1 cellular context compared by ENCODE assay signal in the genomic region with DNA sequence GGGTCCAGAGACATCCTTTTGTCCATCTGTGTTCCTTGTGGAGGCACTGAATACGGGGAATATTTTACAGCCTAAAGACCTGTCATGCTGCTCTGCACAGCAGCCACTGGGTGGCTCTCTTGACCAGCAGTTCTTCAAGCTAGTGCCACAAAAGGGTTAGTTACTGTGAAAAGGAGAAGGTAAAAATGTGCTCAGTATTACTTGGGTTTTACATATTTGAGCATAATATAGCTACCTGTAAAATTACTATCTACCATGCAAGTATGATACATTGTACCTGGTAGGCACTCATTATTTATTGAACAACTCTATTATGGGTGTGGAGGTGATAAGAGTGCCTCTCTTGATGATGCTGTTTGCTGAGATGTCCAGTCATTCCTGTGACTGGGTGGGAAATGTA.
TF ChIP-seq lines count a peak whose summit lies in the region.

No MANE protein-coding gene starts in this region.

TF ChIP-seq in HepG2, 621 proteins besides CTCF, POLR2A, EP300 and RAD21 (continues in another document):
- no peak for TF ChIP-seq HDAC1 (CRISPR knock-in tag; IDR thresholded peaks at IDR 0.05)
- no peak for TF ChIP-seq ZC3H4 (CRISPR knock-in tag; IDR thresholded peaks at IDR 0.05; ENCODE audit: borderline replicate concordance)
- no peak for TF ChIP-seq ZNF10 (CRISPR knock-in tag; IDR thresholded peaks at IDR 0.05; ENCODE audit: borderline replicate concordance, low read depth)
- TF ChIP-seq FOXK1 (CRISPR knock-in tag; IDR thresholded peaks at IDR 0.05; ENCODE audit: borderline replicate concordance, low read depth): 0 out of 2 replicates have a peak, but pooled peaks have one; percentile 24
- no peak for TF ChIP-seq NFKB2 (CRISPR knock-in tag; IDR thresholded peaks at IDR 0.05; ENCODE audit: borderline replicate concordance)
- TF ChIP-seq JUN (CRISPR knock-in tag; IDR thresholded peaks at IDR 0.05): peak; percentile 46; the same call in 1 of the 2 replicates
- TF ChIP-seq ZNF713 (CRISPR knock-in tag; IDR thresholded peaks at IDR 0.05): no peak
- TF ChIP-seq ZNF367 (CRISPR knock-in tag; IDR thresholded peaks at IDR 0.05; ENCODE audit: borderline replicate concordance): no peak
- TF ChIP-seq ZNF674 (CRISPR knock-in tag; IDR thresholded peaks at IDR 0.05; ENCODE audit: low read depth): no peak
- no peak for TF ChIP-seq ZNF501 (CRISPR knock-in tag; IDR thresholded peaks at IDR 0.05)
- TF ChIP-seq ZNF776 (CRISPR knock-in tag; IDR thresholded peaks at IDR 0.05): no peak
- TF ChIP-seq, protein P1, sequence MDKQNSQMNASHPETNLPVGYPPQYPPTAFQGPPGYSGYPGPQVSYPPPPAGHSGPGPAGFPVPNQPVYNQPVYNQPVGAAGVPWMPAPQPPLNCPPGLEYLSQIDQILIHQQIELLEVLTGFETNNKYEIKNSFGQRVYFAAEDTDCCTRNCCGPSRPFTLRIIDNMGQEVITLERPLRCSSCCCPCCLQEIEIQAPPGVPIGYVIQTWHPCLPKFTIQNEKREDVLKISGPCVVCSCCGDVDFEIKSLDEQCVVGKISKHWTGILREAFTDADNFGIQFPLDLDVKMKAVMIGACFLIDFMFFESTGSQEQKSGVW (CRISPR knock-in tag; IDR thresholded peaks at IDR 0.05; ENCODE audit: borderline replicate concordance): no peak
- no peak for TF ChIP-seq NR3C1 (CRISPR knock-in tag; IDR thresholded peaks at IDR 0.05)
- TF ChIP-seq CHD4 (IDR thresholded peaks at IDR 0.05; ENCODE audit: borderline replicate concordance, low read length): no peak
- TF ChIP-seq, protein P2, sequence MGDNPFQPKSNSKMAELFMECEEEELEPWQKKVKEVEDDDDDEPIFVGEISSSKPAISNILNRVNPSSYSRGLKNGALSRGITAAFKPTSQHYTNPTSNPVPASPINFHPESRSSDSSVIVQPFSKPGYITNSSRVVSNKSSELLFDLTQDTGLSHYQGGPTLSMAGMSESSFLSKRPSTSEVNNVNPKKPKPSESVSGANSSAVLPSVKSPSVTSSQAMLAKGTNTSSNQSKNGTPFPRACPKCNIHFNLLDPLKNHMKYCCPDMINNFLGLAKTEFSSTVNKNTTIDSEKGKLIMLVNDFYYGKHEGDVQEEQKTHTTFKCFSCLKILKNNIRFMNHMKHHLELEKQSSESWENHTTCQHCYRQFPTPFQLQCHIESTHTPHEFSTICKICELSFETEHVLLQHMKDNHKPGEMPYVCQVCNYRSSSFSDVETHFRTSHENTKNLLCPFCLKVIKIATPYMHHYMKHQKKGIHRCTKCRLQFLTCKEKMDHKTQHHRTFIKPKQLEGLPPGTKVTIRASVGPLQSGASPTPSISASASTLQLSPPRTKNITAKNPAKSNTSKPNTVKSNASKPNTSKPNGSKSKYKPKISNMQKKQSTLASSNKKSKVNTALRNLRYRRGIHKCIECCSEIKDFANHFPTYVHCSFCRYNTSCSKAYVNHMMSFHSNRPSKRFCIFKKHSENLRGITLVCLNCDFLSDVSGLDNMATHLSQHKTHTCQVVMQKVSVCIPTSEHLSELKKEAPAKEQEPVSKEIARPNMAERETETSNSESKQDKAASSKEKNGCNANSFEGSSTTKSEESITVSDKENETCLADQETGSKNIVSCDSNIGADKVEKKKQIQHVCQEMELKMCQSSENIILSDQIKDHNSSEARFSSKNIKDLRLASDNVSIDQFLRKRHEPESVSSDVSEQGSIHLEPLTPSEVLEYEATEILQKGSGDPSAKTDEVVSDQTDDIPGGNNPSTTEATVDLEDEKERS (CRISPR knock-in tag; IDR thresholded peaks at IDR 0.05): no peak; the same call in 1 of the 2 replicates
- peak; percentile 52; the same call in 1 of the 2 replicates for TF ChIP-seq ELF3 (CRISPR knock-in tag; IDR thresholded peaks at IDR 0.05)
- TF ChIP-seq ARNT (IDR thresholded peaks at IDR 0.05): no peak
- no peak for TF ChIP-seq SMAD9 (CRISPR knock-in tag; IDR thresholded peaks at IDR 0.05)
- TF ChIP-seq MED8 (CRISPR knock-in tag; IDR thresholded peaks at IDR 0.05; ENCODE audit: insufficient replicate concordance): no peak
- TF ChIP-seq ZNF350 (CRISPR knock-in tag; IDR thresholded peaks at IDR 0.05; ENCODE audit: borderline replicate concordance, low read depth): no peak
- TF ChIP-seq CCDC6 (CRISPR knock-in tag; IDR thresholded peaks at IDR 0.05): no peak
- TF ChIP-seq, protein P3, sequence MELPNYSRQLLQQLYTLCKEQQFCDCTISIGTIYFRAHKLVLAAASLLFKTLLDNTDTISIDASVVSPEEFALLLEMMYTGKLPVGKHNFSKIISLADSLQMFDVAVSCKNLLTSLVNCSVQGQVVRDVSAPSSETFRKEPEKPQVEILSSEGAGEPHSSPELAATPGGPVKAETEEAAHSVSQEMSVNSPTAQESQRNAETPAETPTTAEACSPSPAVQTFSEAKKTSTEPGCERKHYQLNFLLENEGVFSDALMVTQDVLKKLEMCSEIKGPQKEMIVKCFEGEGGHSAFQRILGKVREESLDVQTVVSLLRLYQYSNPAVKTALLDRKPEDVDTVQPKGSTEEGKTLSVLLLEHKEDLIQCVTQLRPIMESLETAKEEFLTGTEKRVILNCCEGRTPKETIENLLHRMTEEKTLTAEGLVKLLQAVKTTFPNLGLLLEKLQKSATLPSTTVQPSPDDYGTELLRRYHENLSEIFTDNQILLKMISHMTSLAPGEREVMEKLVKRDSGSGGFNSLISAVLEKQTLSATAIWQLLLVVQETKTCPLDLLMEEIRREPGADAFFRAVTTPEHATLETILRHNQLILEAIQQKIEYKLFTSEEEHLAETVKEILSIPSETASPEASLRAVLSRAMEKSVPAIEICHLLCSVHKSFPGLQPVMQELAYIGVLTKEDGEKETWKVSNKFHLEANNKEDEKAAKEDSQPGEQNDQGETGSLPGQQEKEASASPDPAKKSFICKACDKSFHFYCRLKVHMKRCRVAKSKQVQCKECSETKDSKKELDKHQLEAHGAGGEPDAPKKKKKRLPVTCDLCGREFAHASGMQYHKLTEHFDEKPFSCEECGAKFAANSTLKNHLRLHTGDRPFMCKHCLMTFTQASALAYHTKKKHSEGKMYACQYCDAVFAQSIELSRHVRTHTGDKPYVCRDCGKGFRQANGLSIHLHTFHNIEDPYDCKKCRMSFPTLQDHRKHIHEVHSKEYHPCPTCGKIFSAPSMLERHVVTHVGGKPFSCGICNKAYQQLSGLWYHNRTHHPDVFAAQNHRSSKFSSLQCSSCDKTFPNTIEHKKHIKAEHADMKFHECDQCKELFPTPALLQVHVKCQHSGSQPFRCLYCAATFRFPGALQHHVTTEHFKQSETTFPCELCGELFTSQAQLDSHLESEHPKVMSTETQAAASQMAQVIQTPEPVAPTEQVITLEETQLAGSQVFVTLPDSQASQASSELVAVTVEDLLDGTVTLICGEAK (IDR thresholded peaks at IDR 0.05): no peak
- TF ChIP-seq, protein P3 (CRISPR knock-in tag; IDR thresholded peaks at IDR 0.05): no peak
- no peak for TF ChIP-seq SP1 (IDR thresholded peaks at IDR 0.05)
- TF ChIP-seq SP1 (CRISPR knock-in tag; IDR thresholded peaks at IDR 0.05): no peak
- no peak for TF ChIP-seq ZNF850 (CRISPR knock-in tag; conservative IDR thresholded peaks at IDR 0.05)
- TF ChIP-seq HMG20A (CRISPR knock-in tag; IDR thresholded peaks at IDR 0.05; ENCODE audit: borderline replicate concordance): no peak; the same call in 1 of the 2 replicates
- TF ChIP-seq PHF21A (CRISPR knock-in tag; IDR thresholded peaks at IDR 0.05): no peak; the same call in 1 of the 2 replicates
- TF ChIP-seq IRX3 (CRISPR knock-in tag; IDR thresholded peaks at IDR 0.05; ENCODE audit: borderline replicate concordance, low read depth): no peak
- TF ChIP-seq, protein P4, sequence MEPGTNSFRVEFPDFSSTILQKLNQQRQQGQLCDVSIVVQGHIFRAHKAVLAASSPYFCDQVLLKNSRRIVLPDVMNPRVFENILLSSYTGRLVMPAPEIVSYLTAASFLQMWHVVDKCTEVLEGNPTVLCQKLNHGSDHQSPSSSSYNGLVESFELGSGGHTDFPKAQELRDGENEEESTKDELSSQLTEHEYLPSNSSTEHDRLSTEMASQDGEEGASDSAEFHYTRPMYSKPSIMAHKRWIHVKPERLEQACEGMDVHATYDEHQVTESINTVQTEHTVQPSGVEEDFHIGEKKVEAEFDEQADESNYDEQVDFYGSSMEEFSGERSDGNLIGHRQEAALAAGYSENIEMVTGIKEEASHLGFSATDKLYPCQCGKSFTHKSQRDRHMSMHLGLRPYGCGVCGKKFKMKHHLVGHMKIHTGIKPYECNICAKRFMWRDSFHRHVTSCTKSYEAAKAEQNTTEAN (CRISPR knock-in tag; conservative IDR thresholded peaks at IDR 0.05): no peak
- TF ChIP-seq, protein P5, sequence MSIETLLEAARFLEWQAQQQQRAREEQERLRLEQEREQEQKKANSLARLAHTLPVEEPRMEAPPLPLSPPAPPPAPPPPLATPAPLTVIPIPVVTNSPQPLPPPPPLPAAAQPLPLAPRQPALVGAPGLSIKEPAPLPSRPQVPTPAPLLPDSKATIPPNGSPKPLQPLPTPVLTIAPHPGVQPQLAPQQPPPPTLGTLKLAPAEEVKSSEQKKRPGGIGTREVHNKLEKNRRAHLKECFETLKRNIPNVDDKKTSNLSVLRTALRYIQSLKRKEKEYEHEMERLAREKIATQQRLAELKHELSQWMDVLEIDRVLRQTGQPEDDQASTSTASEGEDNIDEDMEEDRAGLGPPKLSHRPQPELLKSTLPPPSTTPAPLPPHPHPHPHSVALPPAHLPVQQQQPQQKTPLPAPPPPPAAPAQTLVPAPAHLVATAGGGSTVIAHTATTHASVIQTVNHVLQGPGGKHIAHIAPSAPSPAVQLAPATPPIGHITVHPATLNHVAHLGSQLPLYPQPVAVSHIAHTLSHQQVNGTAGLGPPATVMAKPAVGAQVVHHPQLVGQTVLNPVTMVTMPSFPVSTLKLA (IDR thresholded peaks at IDR 0.05): no peak
- TF ChIP-seq ZNF781 (CRISPR knock-in tag; IDR thresholded peaks at IDR 0.05; ENCODE audit: borderline replicate concordance, not compliant biosample characterization): no peak
- no peak for TF ChIP-seq SNAI1 (CRISPR knock-in tag; IDR thresholded peaks at IDR 0.05; ENCODE audit: borderline replicate concordance)
- no peak for TF ChIP-seq HOXD1 (CRISPR knock-in tag; IDR thresholded peaks at IDR 0.05)
- TF ChIP-seq SRF (IDR thresholded peaks at IDR 0.05; ENCODE audit: low read depth, low read length): no peak
